In the genomic region with DNA sequence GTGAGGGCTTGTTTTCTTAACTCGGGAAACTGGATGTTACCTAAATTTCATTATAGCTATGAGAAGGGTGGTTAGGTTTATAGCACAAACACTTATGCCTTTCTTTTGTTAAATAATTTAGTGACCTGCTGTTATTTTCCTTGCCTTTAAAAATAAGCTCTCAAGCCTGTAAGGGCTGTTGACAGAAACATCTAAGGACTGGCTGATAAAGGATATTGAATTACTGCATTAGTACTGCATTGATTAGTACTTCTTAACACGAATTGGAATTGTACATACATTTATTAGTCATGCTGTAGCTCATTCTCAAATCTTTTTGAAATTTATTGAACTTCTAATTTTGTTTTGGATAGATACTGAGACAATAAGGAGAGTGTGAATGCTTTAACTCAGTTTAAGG, we compare ENCODE assay signal across 20 cellular contexts.
"Had no signal": no experiment of that assay in that cellular context is flagged by ENCODE, and none has a peak within 500 bp of the region (broad histone marks: within the 10 kb centered on the region; RNA-seq: fewer than 3 reads in every experiment).

No MANE protein-coding gene starts in this region.

- H3K9me3 ChIP-seq: body of pancreas, tibial nerve, uterus had no signal

- H3K4me1 ChIP-seq: neural progenitor cell, tibial nerve, uterus had no signal

- H3K4me1 Mint-ChIP-seq: neural progenitor cell had no signal

- H3K36me3 ChIP-seq: neural progenitor cell had no signal

- H3K27me3 Mint-ChIP-seq: activated CD4-positive, alpha-beta memory T cell treated with anti-CD3 and anti-CD28 coated beads, Interleukin-2, amount 10 ng/mL, durations not matched to agents 7 days and 5 days; activated CD8-positive, alpha-beta memory T cell treated with anti-CD3 and anti-CD28 coated beads, Interleukin-2, amount 10 ng/mL, durations not matched to agents 7 days and 5 days; activated T-helper 17 cell treated with anti-CD3 and anti-CD28 coated beads, Interleukin-2, amount 50 U/mL, for 72 hours; progenitor cell of endocrine pancreas; stimulated activated naive CD8-positive, alpha-beta T cell treated with anti-CD3 and anti-CD28 coated beads, Interleukin-15, Interleukin-2, amounts not matched to agents 100 ng/mL and 50 ng/mL, for 24 hours had no signal

- DNase-seq: activated CD4-positive, alpha-beta memory T cell treated with anti-CD3 and anti-CD28 coated beads, Interleukin-2, amount 10 ng/mL, durations not matched to agents 7 days and 5 days; activated CD4-positive, alpha-beta T cell treated with anti-CD3 and anti-CD28 coated beads for 1 hour; activated CD8-positive, alpha-beta memory T cell treated with anti-CD3 and anti-CD28 coated beads, Interleukin-2, amount 10 ng/mL, durations not matched to agents 7 days and 5 days; activated naive CD4-positive, alpha-beta T cell treated with Interleukin-2 at 50 U/mL for 16 hours; body of pancreas; endodermal cell; foreskin keratinocyte; hypothalamus; kidney; midbrain; stimulated activated CD4-positive, alpha-beta T cell treated with anti-CD3 and anti-CD28 coated beads, Interleukin-2, amount 100 ng/mL, for 24 hours; uterus had no signal

- ATAC-seq: activated CD8-positive, alpha-beta memory T cell treated with anti-CD3 and anti-CD28 coated beads, Interleukin-2, amount 10 ng/mL, durations not matched to agents 7 days and 5 days; activated T-helper 17 cell treated with anti-CD3 and anti-CD28 coated beads, Interleukin-2, amount 50 U/mL, for 72 hours; body of pancreas; foreskin keratinocyte had no signal

- H3K9me3 Mint-ChIP-seq: activated T-helper 17 cell treated with anti-CD3 and anti-CD28 coated beads, Interleukin-2, amount 50 U/mL, for 72 hours; endodermal cell; stimulated activated naive CD8-positive, alpha-beta T cell treated with anti-CD3 and anti-CD28 coated beads, Interleukin-15, Interleukin-2, amounts not matched to agents 100 ng/mL and 50 ng/mL, for 24 hours had no signal

- H3K27me3 ChIP-seq: body of pancreas, foreskin keratinocyte, neural progenitor cell, tibial nerve, uterus had no signal

- H3K4me3 ChIP-seq: body of pancreas, lung, neural progenitor cell, tibial nerve, uterus had no signal

- H3K27ac ChIP-seq: epithelial cell of prostate, foreskin keratinocyte, neural progenitor cell, tibial nerve, uterus, VCaP had no signal

- H3K27ac Mint-ChIP-seq: activated CD4-positive, alpha-beta memory T cell treated with anti-CD3 and anti-CD28 coated beads, Interleukin-2, amount 10 ng/mL, durations not matched to agents 7 days and 5 days; activated CD8-positive, alpha-beta memory T cell treated with anti-CD3 and anti-CD28 coated beads, Interleukin-2, amount 10 ng/mL, durations not matched to agents 7 days and 5 days; activated T-helper 17 cell treated with anti-CD3 and anti-CD28 coated beads, Interleukin-2, amount 50 U/mL, for 72 hours; endodermal cell; neural progenitor cell; progenitor cell of endocrine pancreas; stimulated activated naive CD8-positive, alpha-beta T cell treated with anti-CD3 and anti-CD28 coated beads, Interleukin-15, Interleukin-2, amounts not matched to agents 100 ng/mL and 50 ng/mL, for 24 hours had no signal

- H3K4me3 Mint-ChIP-seq: activated CD4-positive, alpha-beta memory T cell treated with anti-CD3 and anti-CD28 coated beads, Interleukin-2, amount 10 ng/mL, durations not matched to agents 7 days and 5 days; activated CD8-positive, alpha-beta memory T cell treated with anti-CD3 and anti-CD28 coated beads, Interleukin-2, amount 10 ng/mL, durations not matched to agents 7 days and 5 days; activated T-helper 17 cell treated with anti-CD3 and anti-CD28 coated beads, Interleukin-2, amount 50 U/mL, for 72 hours; endodermal cell; neural progenitor cell; stimulated activated naive CD8-positive, alpha-beta T cell treated with anti-CD3 and anti-CD28 coated beads, Interleukin-15, Interleukin-2, amounts not matched to agents 100 ng/mL and 50 ng/mL, for 24 hours had no signal
